ENCODE assay signal across 8 cellular contexts in the genomic region with DNA sequence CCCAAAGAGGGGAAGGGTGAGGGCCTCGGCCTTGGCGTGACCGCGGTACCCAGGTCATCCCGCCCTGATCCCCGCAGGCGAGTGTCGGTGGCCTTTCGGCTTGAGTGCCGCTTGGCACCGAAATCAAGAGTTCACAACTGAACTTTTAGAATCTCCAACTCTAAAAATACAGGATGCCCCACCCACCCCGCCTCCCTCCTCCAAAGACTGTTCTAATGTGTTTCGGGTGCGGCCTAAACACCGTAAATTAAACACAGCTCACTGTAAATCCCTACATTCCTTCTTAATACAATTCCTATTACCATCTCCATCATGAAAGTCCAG. TPM values are rescaled to one million over a fixed set of nuclear protein-coding genes. Genes with fewer than 3 reads are reported as not detected.
DNase-seq lines count a peak whose midpoint lies in the region; ATAC-seq and TF ChIP-seq lines count a peak whose summit lies in the region.

No MANE protein-coding gene starts in this region.

- H3K4me3 ChIP-seq in HL-60 (replicated peaks; ENCODE audit: insufficient read depth, low read length) (peak overlapping the region; percentile 59), iPS-20b (ENCODE audit: low read length) (peak overlapping the region; percentile 70; the same call in 1 of the 2 replicates)

- no peak for ATAC-seq in stimulated activated effector memory CD8-positive, alpha-beta T cell treated with anti-CD3 and anti-CD28 coated beads, Interleukin-12 subunit alpha, Interleukin-12 subunit beta, amount 100 ng/mL, for 72 hours

- H3K9ac ChIP-seq in iPS-20b (ENCODE audit: low read depth, low read length): peak overlapping the region; percentile 71; the same call in 1 of the 2 replicates

- no peaks in the 10 kb centered on the region for H3K27me3 Mint-ChIP-seq in activated naive CD8-positive, alpha-beta T cell treated with anti-CD3 and anti-CD28 coated beads for 36 hours

- DNase-seq in HL-60 (ENCODE audit: low read depth in 1 of 2, low spot score in 1 of 2) (no peak), SW 1271 (lab: John Stamatoyannopoulos, UW) (no peak), medulla oblongata (ENCODE audit: extremely low spot score) (no peak), amniotic stem cell (lab: John Stamatoyannopoulos, UW) (no peak), cerebellum (ENCODE audit: low spot score) (no peak)
- no peak for DNase-seq in activated naive CD8-positive, alpha-beta T cell treated with anti-CD3 and anti-CD28 coated beads for 36 hours
- no peak for DNase-seq in stimulated activated effector memory CD8-positive, alpha-beta T cell treated with anti-CD3 and anti-CD28 coated beads, Interleukin-12 subunit alpha, Interleukin-12 subunit beta, amount 100 ng/mL, for 72 hours (ENCODE audit: low spot score in 2 of 2)

- TF ChIP-seq CTCF in HL-60 (IDR thresholded peaks at IDR 0.05; ENCODE audit: insufficient read depth, low read length): no peak

- peaks cover 45% of the 10 kb centered on the region for H3K36me3 ChIP-seq in iPS-20b (ENCODE audit: insufficient read depth, low read depth, low read length)

- no peaks in the 10 kb centered on the region for H3K36me3 Mint-ChIP-seq in activated naive CD8-positive, alpha-beta T cell treated with anti-CD3 and anti-CD28 coated beads for 36 hours
- H3K36me3 Mint-ChIP-seq in stimulated activated effector memory CD8-positive, alpha-beta T cell treated with anti-CD3 and anti-CD28 coated beads, Interleukin-12 subunit alpha, Interleukin-12 subunit beta, amount 100 ng/mL, for 72 hours: no peaks in the 10 kb centered on the region

- H3K9me3 Mint-ChIP-seq in activated naive CD8-positive, alpha-beta T cell treated with anti-CD3 and anti-CD28 coated beads for 36 hours: no peaks in the 10 kb centered on the region
- no peaks in the 10 kb centered on the region for H3K9me3 Mint-ChIP-seq in stimulated activated effector memory CD8-positive, alpha-beta T cell treated with anti-CD3 and anti-CD28 coated beads, Interleukin-12 subunit alpha, Interleukin-12 subunit beta, amount 100 ng/mL, for 72 hours

- H3K27ac ChIP-seq in HL-60 (replicated peaks) (peak overlapping the region; percentile 70), iPS-20b (ENCODE audit: low read length) (no peak overlapping the region)

- no peaks in the 10 kb centered on the region for H3K27me3 ChIP-seq in HL-60 (ENCODE audit: insufficient read depth, poor library complexity, severe bottlenecking)
- H3K27me3 ChIP-seq in iPS-20b (ENCODE audit: insufficient read depth, low read length): no peaks in the 10 kb centered on the region

- no peaks in the 10 kb centered on the region for H3K9me3 ChIP-seq in iPS-20b (ENCODE audit: insufficient read depth, low read depth, low read length)

- peak overlapping the region; percentile 77 for H3K4me3 Mint-ChIP-seq in activated naive CD8-positive, alpha-beta T cell treated with anti-CD3 and anti-CD28 coated beads for 36 hours
- peak overlapping the region; percentile 63 for H3K4me3 Mint-ChIP-seq in stimulated activated effector memory CD8-positive, alpha-beta T cell treated with anti-CD3 and anti-CD28 coated beads, Interleukin-12 subunit alpha, Interleukin-12 subunit beta, amount 100 ng/mL, for 72 hours

- peak overlapping the region; percentile 76 for H3K27ac Mint-ChIP-seq in activated naive CD8-positive, alpha-beta T cell treated with anti-CD3 and anti-CD28 coated beads for 36 hours
- H3K27ac Mint-ChIP-seq in stimulated activated effector memory CD8-positive, alpha-beta T cell treated with anti-CD3 and anti-CD28 coated beads, Interleukin-12 subunit alpha, Interleukin-12 subunit beta, amount 100 ng/mL, for 72 hours: peak overlapping the region; percentile 32

- peaks cover 7% of the 10 kb centered on the region for H3K4me1 ChIP-seq in iPS-20b (ENCODE audit: insufficient read depth, low read length)

- peaks cover 31% of the 10 kb centered on the region for H3K4me1 Mint-ChIP-seq in activated naive CD8-positive, alpha-beta T cell treated with anti-CD3 and anti-CD28 coated beads for 36 hours
- H3K4me1 Mint-ChIP-seq in stimulated activated effector memory CD8-positive, alpha-beta T cell treated with anti-CD3 and anti-CD28 coated beads, Interleukin-12 subunit alpha, Interleukin-12 subunit beta, amount 100 ng/mL, for 72 hours: peaks cover 40% of the 10 kb centered on the region

RNA-seq across cellular contexts. Expression of gene SCNN1A, which starts 11.4 kb away (rescaled TPM):
- 1 to 10 TPM; 2.7 to 3.7 TPM for total RNA-seq in activated naive CD8-positive, alpha-beta T cell treated with anti-CD3 and anti-CD28 coated beads for 36 hours
- not detected for total RNA-seq in cerebellum

RNA-seq across cellular contexts. Expression of gene LTBR, which starts 20.0 kb away (rescaled TPM):
- total RNA-seq in activated naive CD8-positive, alpha-beta T cell treated with anti-CD3 and anti-CD28 coated beads for 36 hours: 1 to 10 TPM; 1.1 to 1.5 TPM
- total RNA-seq in cerebellum: 3.1 TPM

RNA-seq across cellular contexts. Expression of gene TNFRSF1A, which starts 22.1 kb away (rescaled TPM):
- total RNA-seq in activated naive CD8-positive, alpha-beta T cell treated with anti-CD3 and anti-CD28 coated beads for 36 hours: 10 to 100 TPM; 44.8 to 49.1 TPM
- total RNA-seq in cerebellum: 11.1 TPM

RNA-seq across cellular contexts. Expression of gene PLEKHG6, which starts 53.5 kb away (rescaled TPM):
- total RNA-seq in activated naive CD8-positive, alpha-beta T cell treated with anti-CD3 and anti-CD28 coated beads for 36 hours: under 1 TPM; 0.10 to 0.52 TPM
- total RNA-seq in cerebellum: 0.64 TPM
